ENCODE assay signal across 26 cellular contexts in the genomic region with DNA sequence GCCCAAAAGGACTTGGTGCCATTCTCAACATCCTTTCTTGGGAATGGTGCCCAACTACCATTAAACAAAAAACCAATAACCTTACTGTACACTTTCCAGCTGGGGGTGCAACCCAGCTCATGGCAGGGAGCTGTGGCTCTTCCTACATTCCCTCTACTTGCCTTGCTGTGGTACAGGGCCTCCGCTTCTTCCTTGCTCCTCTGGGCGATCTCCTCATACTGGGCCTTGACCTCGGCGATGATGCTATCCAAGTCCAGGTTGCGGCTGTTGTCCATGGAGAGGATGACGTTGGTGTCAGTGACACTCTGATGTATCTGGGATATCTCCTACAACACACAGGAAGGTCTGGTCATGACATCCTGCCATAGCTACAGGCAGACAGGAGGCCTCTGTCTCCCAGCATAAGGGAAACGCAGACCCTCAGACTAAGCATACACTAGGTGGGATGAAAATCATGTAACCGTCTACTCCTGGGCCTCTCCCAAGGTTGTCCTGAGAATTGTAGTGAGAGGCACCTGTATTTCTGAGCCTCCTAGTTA. TPM values are rescaled to one million over a fixed set of nuclear protein-coding genes. Genes with fewer than 3 reads are reported as not detected.
"Had no signal": no experiment of that assay in that cellular context is flagged by ENCODE, and none has a peak within 500 bp of the region (broad histone marks: within the 10 kb centered on the region; RNA-seq: fewer than 3 reads in every experiment).

No MANE protein-coding gene starts in this region.

- DNase-seq: activated CD4-positive, alpha-beta memory T cell treated with anti-CD3 and anti-CD28 coated beads for 36 hours; activated naive CD4-positive, alpha-beta T cell treated with anti-CD3 and anti-CD28 coated beads for 36 hours; activated T-cell treated with anti-CD3 and anti-CD28 coated beads, Interleukin-2, amount 50 U/mL, for 1 hour; adrenal gland; foreskin keratinocyte; left colon; lower lobe of right lung; occipital lobe; retina; stimulated activated CD4-positive, alpha-beta T cell treated with anti-CD3 and anti-CD28 coated beads, Interleukin-12 subunit alpha, Interleukin-12 subunit beta, amount 100 ng/mL, for 4 hours; stimulated activated CD4-positive, alpha-beta T cell treated with anti-CD3 and anti-CD28 coated beads, Interleukin-1b, Interleukin-23, amount 100 ng/mL, for 48 hours; stimulated activated naive CD8-positive, alpha-beta T cell treated with anti-CD3 and anti-CD28 coated beads, Interleukin-15, Interleukin-2, amounts not matched to agents 100 U/mL and 50 U/mL, for 24 hours; substantia nigra; tibial artery had no signal

- H3K4me3 ChIP-seq: adrenal gland, hepatocyte, lower lobe of right lung, tibial artery had no signal

- H3K27ac ChIP-seq: adrenal gland, epithelial cell of prostate, foreskin keratinocyte, hepatocyte, lower lobe of right lung, tibial artery had no signal

- H3K36me3 ChIP-seq: adrenal gland, lower lobe of right lung, tibial artery had no signal

- H3K27me3 Mint-ChIP-seq: activated CD4-positive, alpha-beta memory T cell treated with anti-CD3 and anti-CD28 coated beads for 36 hours had no signal

- H3K4me3 Mint-ChIP-seq: activated CD4-positive, alpha-beta memory T cell treated with anti-CD3 and anti-CD28 coated beads for 36 hours; activated naive CD4-positive, alpha-beta T cell treated with anti-CD3 and anti-CD28 coated beads for 36 hours; activated T-helper 17 cell treated with anti-CD3 and anti-CD28 coated beads, Interleukin-2, amount 50 U/mL, for 72 hours; dendritic cell treated with granulocyte-macrophage colony-stimulating factor and Interleukin-4, amounts not matched to agents 40 ng/mL and 50 ng/mL, for 4 days had no signal

- H3K27ac Mint-ChIP-seq: activated CD4-positive, alpha-beta memory T cell treated with anti-CD3 and anti-CD28 coated beads for 36 hours; activated naive CD4-positive, alpha-beta T cell treated with anti-CD3 and anti-CD28 coated beads for 36 hours; activated T-helper 17 cell treated with anti-CD3 and anti-CD28 coated beads, Interleukin-2, amount 50 U/mL, for 72 hours; dendritic cell treated with granulocyte-macrophage colony-stimulating factor and Interleukin-4, amounts not matched to agents 40 ng/mL and 50 ng/mL, for 4 days had no signal

- ATAC-seq: activated T-helper 17 cell treated with anti-CD3 and anti-CD28 coated beads, Interleukin-2, amount 50 U/mL, for 72 hours; foreskin keratinocyte; left colon; lower lobe of right lung; stimulated activated naive CD8-positive, alpha-beta T cell treated with anti-CD3 and anti-CD28 coated beads, Interleukin-15, Interleukin-2, amounts not matched to agents 100 U/mL and 50 U/mL, for 24 hours had no signal

- H3K4me1 ChIP-seq: adrenal gland, foreskin keratinocyte, lower lobe of right lung had no signal

- H3K36me3 Mint-ChIP-seq: activated CD4-positive, alpha-beta memory T cell treated with anti-CD3 and anti-CD28 coated beads for 36 hours had no signal

- H3K9me3 ChIP-seq: adrenal gland, lower lobe of right lung, tibial artery had no signal

- H3K9me3 Mint-ChIP-seq: activated CD4-positive, alpha-beta memory T cell treated with anti-CD3 and anti-CD28 coated beads for 36 hours; activated naive CD4-positive, alpha-beta T cell treated with anti-CD3 and anti-CD28 coated beads for 36 hours; activated T-helper 17 cell treated with anti-CD3 and anti-CD28 coated beads, Interleukin-2, amount 50 U/mL, for 72 hours; dendritic cell treated with granulocyte-macrophage colony-stimulating factor and Interleukin-4, amounts not matched to agents 40 ng/mL and 50 ng/mL, for 4 days had no signal

RNA-seq across cellular contexts. Expression of a gene that starts 3.9 kb away (rescaled TPM):
- total RNA-seq: activated CD4-positive, alpha-beta memory T cell treated with anti-CD3 and anti-CD28 coated beads for 36 hours; activated naive CD4-positive, alpha-beta T cell treated with anti-CD3 and anti-CD28 coated beads for 36 hours; activated T-helper 17 cell treated with anti-CD3 and anti-CD28 coated beads, Interleukin-2, amount 50 U/mL, for 72 hours; adrenal gland; bronchial epithelial cell; fibroblast of lung; foreskin keratinocyte; hepatocyte; left colon; lower lobe of right lung; mesenteric fat pad; occipital lobe; posterior vena cava; urinary bladder had no signal
- polyA plus RNA-seq: fibroblast of lung, foreskin keratinocyte, hepatocyte, neural cell, urinary bladder had no signal

RNA-seq across cellular contexts. Expression of a gene that starts 29.7 kb away (rescaled TPM):
- total RNA-seq: activated T-helper 17 cell treated with anti-CD3 and anti-CD28 coated beads, Interleukin-2, amount 50 U/mL, for 72 hours; bronchial epithelial cell; cerebellum; fibroblast of lung; foreskin keratinocyte; hepatocyte; left colon; lower lobe of right lung; mesenteric fat pad; occipital lobe; posterior vena cava had no signal
- polyA plus RNA-seq: fibroblast of lung, foreskin keratinocyte, hepatocyte, neural cell, urinary bladder had no signal

RNA-seq across cellular contexts. Expression of a gene that starts 32.1 kb away (rescaled TPM):
- total RNA-seq: activated CD4-positive, alpha-beta memory T cell treated with anti-CD3 and anti-CD28 coated beads for 36 hours; activated naive CD4-positive, alpha-beta T cell treated with anti-CD3 and anti-CD28 coated beads for 36 hours; activated T-helper 17 cell treated with anti-CD3 and anti-CD28 coated beads, Interleukin-2, amount 50 U/mL, for 72 hours; bronchial epithelial cell; fibroblast of lung; left colon; mesenteric fat pad had no signal
- polyA plus RNA-seq: adrenal gland, fibroblast of lung, hepatocyte, neural cell, urinary bladder had no signal

RNA-seq across cellular contexts. Expression of a gene that starts 46.8 kb away (rescaled TPM):
- total RNA-seq: activated T-helper 17 cell treated with anti-CD3 and anti-CD28 coated beads, Interleukin-2, amount 50 U/mL, for 72 hours; bronchial epithelial cell; cerebellum; fibroblast of lung; foreskin keratinocyte; hepatocyte; left colon; lower lobe of right lung; mesenteric fat pad; occipital lobe; posterior vena cava; urinary bladder had no signal
- polyA plus RNA-seq: fibroblast of lung, foreskin keratinocyte, hepatocyte, neural cell, urinary bladder had no signal

RNA-seq across cellular contexts. Expression of a gene that starts 55.2 kb away (rescaled TPM):
- total RNA-seq: activated CD4-positive, alpha-beta memory T cell treated with anti-CD3 and anti-CD28 coated beads for 36 hours; activated naive CD4-positive, alpha-beta T cell treated with anti-CD3 and anti-CD28 coated beads for 36 hours; activated T-helper 17 cell treated with anti-CD3 and anti-CD28 coated beads, Interleukin-2, amount 50 U/mL, for 72 hours; adrenal gland; bronchial epithelial cell; fibroblast of lung; foreskin keratinocyte; hepatocyte; left colon; lower lobe of right lung; mesenteric fat pad; occipital lobe; posterior vena cava; T-helper 2 cell treated with Interferon-gamma antibody and Interleukin-4, amounts not matched to agents 100 ng/mL and 5 ng/mL, for 36 hours; urinary bladder had no signal
- polyA plus RNA-seq: adrenal gland, fibroblast of lung, hepatocyte, neural cell, urinary bladder had no signal
